Comparison of ENCODE assay signal across 19 cellular contexts in the genomic region with DNA sequence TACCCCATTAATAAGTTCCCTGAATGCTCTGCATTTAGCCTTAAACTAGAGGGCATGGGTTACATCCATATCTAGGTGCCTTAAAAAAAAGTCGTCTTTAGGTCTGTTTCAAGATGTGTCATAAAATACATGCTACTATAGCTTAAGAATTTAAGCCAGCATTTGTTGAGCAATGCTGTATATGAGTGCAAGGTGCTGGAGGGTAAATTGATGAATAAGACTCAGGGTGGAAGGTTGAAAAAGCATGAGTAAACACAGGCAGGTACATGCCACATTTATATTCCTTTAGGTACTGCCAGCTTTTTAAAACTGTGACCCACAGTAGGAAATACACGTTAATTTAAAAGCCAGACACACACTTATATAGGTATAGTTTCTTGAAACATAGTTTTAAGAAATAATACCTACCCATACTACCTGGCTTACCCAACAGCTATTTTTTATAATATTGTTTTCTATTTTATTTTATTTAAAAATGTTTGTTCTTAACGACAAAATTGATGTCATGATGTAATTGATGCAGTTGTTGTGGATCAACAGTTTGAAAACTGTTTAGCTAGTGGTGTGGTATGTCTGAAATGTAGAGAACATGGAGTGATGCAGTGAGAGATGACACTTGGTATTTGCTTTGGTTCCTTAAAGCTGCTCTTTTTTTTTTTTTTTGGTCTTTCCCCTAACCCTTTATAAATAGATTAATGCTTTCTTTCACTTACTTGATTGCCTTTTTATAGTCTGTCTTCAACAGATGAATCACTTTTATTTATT. TPM values are rescaled to one million over a fixed set of nuclear protein-coding genes. Genes with fewer than 3 reads are reported as not detected.
A peak's percentile ranks its signal among the peaks of the same experiment; 100 is the strongest.
DNase-seq lines count a peak whose midpoint lies in the region; ATAC-seq and TF ChIP-seq lines count a peak whose summit lies in the region.
"Had no signal": no experiment of that assay in that cellular context is flagged by ENCODE, and none has a peak within 500 bp of the region (broad histone marks: within the 10 kb centered on the region; RNA-seq: fewer than 3 reads in every experiment).

No MANE protein-coding gene starts in this region.

- H3K9me3 ChIP-seq in iPS-20b (ENCODE audit: insufficient read depth, low read depth, low read length) (no peaks in the 10 kb centered on the region), esophagus muscularis mucosa (no peaks in the 10 kb centered on the region), left lung (no peaks in the 10 kb centered on the region)
- H3K9me3 ChIP-seq: prostate gland, vagina had no signal

- no peak for TF ChIP-seq CTCF in natural killer cell (IDR thresholded peaks at IDR 0.05)
- no peak for TF ChIP-seq CTCF in WTC11 (IDR thresholded peaks at IDR 0.05)
- no peak for TF ChIP-seq CTCF in esophagus muscularis mucosa (IDR thresholded peaks at IDR 0.05)
- TF ChIP-seq CTCF in left lung (IDR thresholded peaks at IDR 0.05), result no peak

- no peaks in the 10 kb centered on the region for H3K36me3 Mint-ChIP-seq in natural killer cell
- peaks cover 5% of the 10 kb centered on the region for H3K36me3 Mint-ChIP-seq in natural killer cell treated with Interleukin-12 subunit alpha and Interleukin-12 subunit beta and Interleukin-15 and Interleukin-18, amount 100 ng/mL, for 72 hours
- peaks cover 35% of the 10 kb centered on the region for H3K36me3 Mint-ChIP-seq in WTC11

- H3K27me3 ChIP-seq in iPS-20b (ENCODE audit: insufficient read depth, low read length) (no peaks in the 10 kb centered on the region), esophagus muscularis mucosa (no peaks in the 10 kb centered on the region), left lung (no peaks in the 10 kb centered on the region)
- H3K27me3 ChIP-seq: vagina had no signal

- no peak overlapping the region for H3K27ac ChIP-seq in iPS-20b (ENCODE audit: low read length)
- H3K27ac ChIP-seq in esophagus muscularis mucosa (replicated peaks in 1 of 4), result no peak overlapping the region
- no peak overlapping the region for H3K27ac ChIP-seq in left lung
- H3K27ac ChIP-seq: prostate gland, vagina had no signal

- H3K36me3 ChIP-seq in iPS-20b (ENCODE audit: insufficient read depth, low read depth, low read length) (peaks cover 58% of the 10 kb centered on the region), esophagus muscularis mucosa (peaks cover 2 to 24% (median 11%) of the 10 kb centered on the region in 4 donors), left lung (peaks cover 0 to 32% of the 10 kb centered on the region in 2 donors)
- H3K36me3 ChIP-seq: prostate gland had no signal

- peaks cover 15% of the 10 kb centered on the region for H3K4me1 ChIP-seq in iPS-20b (ENCODE audit: insufficient read depth, low read length)
- H3K4me1 ChIP-seq in esophagus muscularis mucosa, result peaks cover 12 to 21% (median 18%) of the 10 kb centered on the region in 4 donors
- H3K4me1 ChIP-seq in left lung, result peaks cover 0 to 42% of the 10 kb centered on the region in 2 donors

- no peaks in the 10 kb centered on the region for H3K27me3 Mint-ChIP-seq in natural killer cell (ENCODE audit: low read depth in 2 of 2)
- no peaks in the 10 kb centered on the region for H3K27me3 Mint-ChIP-seq in natural killer cell treated with Interleukin-12 subunit alpha and Interleukin-12 subunit beta and Interleukin-15 and Interleukin-18, amount 100 ng/mL, for 72 hours
- H3K27me3 Mint-ChIP-seq in WTC11 (ENCODE audit: low read depth), result no peaks in the 10 kb centered on the region
- H3K27me3 Mint-ChIP-seq: memory B cell, T-helper 17 cell had no signal

- WGBS in esophagus muscularis mucosa, result 81% methylated on average over 3 of the region's 3 CpGs

- H3K27ac Mint-ChIP-seq in natural killer cell (peak overlapping the region; percentile 14 to 54), WTC11 (peak overlapping the region; percentile 71; the same call in 1 of the 2 replicates)
- H3K27ac Mint-ChIP-seq in natural killer cell treated with Interleukin-12 subunit alpha and Interleukin-12 subunit beta and Interleukin-15 and Interleukin-18, amount 100 ng/mL, for 72 hours, result no peak overlapping the region
- H3K27ac Mint-ChIP-seq: memory B cell; stimulated activated effector memory CD8-positive, alpha-beta T cell treated with anti-CD3 and anti-CD28 coated beads, Interleukin-12 subunit alpha, Interleukin-12 subunit beta, amount 100 ng/mL, for 72 hours; T-helper 17 cell had no signal

- H3K4me1 Mint-ChIP-seq in natural killer cell (peaks cover 19 to 29% of the 10 kb centered on the region in 2 donors), WTC11 (peaks cover 28% of the 10 kb centered on the region)
- peaks cover 18 to 26% of the 10 kb centered on the region in 2 donors for H3K4me1 Mint-ChIP-seq in natural killer cell treated with Interleukin-12 subunit alpha and Interleukin-12 subunit beta and Interleukin-15 and Interleukin-18, amount 100 ng/mL, for 72 hours (ENCODE audit: low read depth in 2 of 2)

- intact Hi-C loops in natural killer cell (cut with micrococcal nuclease) (no loop called here), esophagus muscularis mucosa (cut with DNase I) (no loop called here), left lung (cut with DNase I) (no loop called here)

- POLR2A ChIA-PET in WTC11 (lab: Charles Lee), result interaction anchor here (0.5 kb wide), 1 partner anchor 193 kb away, joined by 3 read pairs; no protein-coding TSS in a partner anchor

- TF ChIP-seq EP300 in esophagus muscularis mucosa (IDR thresholded peaks at IDR 0.05), result no peak

- TF ChIP-seq POLR2A in esophagus muscularis mucosa (IDR thresholded peaks at IDR 0.05; ENCODE audit: low read depth), result no peak

- H3K4me3 Mint-ChIP-seq in natural killer cell, result no peak overlapping the region
- no peak overlapping the region for H3K4me3 Mint-ChIP-seq in natural killer cell treated with Interleukin-12 subunit alpha and Interleukin-12 subunit beta and Interleukin-15 and Interleukin-18, amount 100 ng/mL, for 72 hours
- no peak overlapping the region for H3K4me3 Mint-ChIP-seq in WTC11
- H3K4me3 Mint-ChIP-seq: memory B cell; stimulated activated effector memory CD8-positive, alpha-beta T cell treated with anti-CD3 and anti-CD28 coated beads, Interleukin-12 subunit alpha, Interleukin-12 subunit beta, amount 100 ng/mL, for 72 hours; T-helper 17 cell had no signal

- no peak overlapping the region for H3K9ac ChIP-seq in iPS-20b (ENCODE audit: low read depth, low read length)

- CTCF ChIA-PET in WTC11 (lab: Charles Lee), result no interaction called here

- ATAC-seq in natural killer cell (no peak), WTC11 (no peak), GM21528 (IDR thresholded peaks at IDR 0.05; ENCODE audit: low FRiP score, unreplicated experiment) (no peak), left lung (no peak)
- no peak for ATAC-seq in natural killer cell treated with Interleukin-12 subunit alpha and Interleukin-12 subunit beta and Interleukin-15 and Interleukin-18, amount 100 ng/mL, for 72 hours
- ATAC-seq: stimulated activated effector memory CD8-positive, alpha-beta T cell treated with anti-CD3 and anti-CD28 coated beads, Interleukin-12 subunit alpha, Interleukin-12 subunit beta, amount 100 ng/mL, for 72 hours; T-helper 17 cell had no signal

- DNase-seq in natural killer cell (no peak), WTC11 (ENCODE audit: low spot score) (no peak), esophagus muscularis mucosa (ENCODE audit: extremely low spot score) (no peak), left lung (no peak), activated gamma-delta T cell treated with Interleukin-2 at 50 U/mL for 16 hours (no peak)
- DNase-seq in natural killer cell treated with Interleukin-12 subunit alpha and Interleukin-12 subunit beta and Interleukin-15 and Interleukin-18, amount 100 ng/mL, for 72 hours (ENCODE audit: low spot score), result no peak
- DNase-seq: activated CD4-positive, alpha-beta T cell treated with anti-CD3 and anti-CD28 coated beads, Interleukin-2, amount 50 U/mL, for 1 hour; activated gamma-delta T cell; caudate nucleus; DMS53; H7; stimulated activated CD4-positive, alpha-beta T cell treated with anti-CD3 and anti-CD28 coated beads, Interleukin-4, amount 100 ng/mL, for 1 hour; T-helper 17 cell had no signal

- H3K4me3 ChIP-seq in iPS-20b (ENCODE audit: low read length) (peak overlapping the region; percentile 57; the same call in 1 of the 2 replicates), esophagus muscularis mucosa (no peak overlapping the region), left lung (no peak overlapping the region)
- H3K4me3 ChIP-seq: prostate gland, vagina had no signal

- H3K9me3 Mint-ChIP-seq in natural killer cell, result no peaks in the 10 kb centered on the region
- H3K9me3 Mint-ChIP-seq in natural killer cell treated with Interleukin-12 subunit alpha and Interleukin-12 subunit beta and Interleukin-15 and Interleukin-18, amount 100 ng/mL, for 72 hours, result no peaks in the 10 kb centered on the region
- H3K9me3 Mint-ChIP-seq in WTC11, result no peaks in the 10 kb centered on the region
- H3K9me3 Mint-ChIP-seq: memory B cell; stimulated activated effector memory CD8-positive, alpha-beta T cell treated with anti-CD3 and anti-CD28 coated beads, Interleukin-12 subunit alpha, Interleukin-12 subunit beta, amount 100 ng/mL, for 72 hours had no signal

TF ChIP-seq in WTC11, 78 proteins besides CTCF, POLR2A, EP300 and RAD21 (continues in another document):
- TF ChIP-seq SOX15 (CRISPR knock-in tag; IDR thresholded peaks at IDR 0.05), result no peak
- TF ChIP-seq, protein P1, sequence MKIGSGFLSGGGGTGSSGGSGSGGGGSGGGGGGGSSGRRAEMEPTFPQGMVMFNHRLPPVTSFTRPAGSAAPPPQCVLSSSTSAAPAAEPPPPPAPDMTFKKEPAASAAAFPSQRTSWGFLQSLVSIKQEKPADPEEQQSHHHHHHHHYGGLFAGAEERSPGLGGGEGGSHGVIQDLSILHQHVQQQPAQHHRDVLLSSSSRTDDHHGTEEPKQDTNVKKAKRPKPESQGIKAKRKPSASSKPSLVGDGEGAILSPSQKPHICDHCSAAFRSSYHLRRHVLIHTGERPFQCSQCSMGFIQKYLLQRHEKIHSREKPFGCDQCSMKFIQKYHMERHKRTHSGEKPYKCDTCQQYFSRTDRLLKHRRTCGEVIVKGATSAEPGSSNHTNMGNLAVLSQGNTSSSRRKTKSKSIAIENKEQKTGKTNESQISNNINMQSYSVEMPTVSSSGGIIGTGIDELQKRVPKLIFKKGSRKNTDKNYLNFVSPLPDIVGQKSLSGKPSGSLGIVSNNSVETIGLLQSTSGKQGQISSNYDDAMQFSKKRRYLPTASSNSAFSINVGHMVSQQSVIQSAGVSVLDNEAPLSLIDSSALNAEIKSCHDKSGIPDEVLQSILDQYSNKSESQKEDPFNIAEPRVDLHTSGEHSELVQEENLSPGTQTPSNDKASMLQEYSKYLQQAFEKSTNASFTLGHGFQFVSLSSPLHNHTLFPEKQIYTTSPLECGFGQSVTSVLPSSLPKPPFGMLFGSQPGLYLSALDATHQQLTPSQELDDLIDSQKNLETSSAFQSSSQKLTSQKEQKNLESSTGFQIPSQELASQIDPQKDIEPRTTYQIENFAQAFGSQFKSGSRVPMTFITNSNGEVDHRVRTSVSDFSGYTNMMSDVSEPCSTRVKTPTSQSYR (CRISPR knock-in tag; IDR thresholded peaks at IDR 0.05), result no peak
- no peak for TF ChIP-seq ESRRA (CRISPR knock-in tag; IDR thresholded peaks at IDR 0.05; ENCODE audit: borderline replicate concordance)

RNA-seq across cellular contexts. Expression of gene HMGCR, which starts 3.9 kb away (rescaled TPM):
- total RNA-seq in natural killer cell (10 to 100 TPM; 44.2 to 89.5 (median 62.6) TPM), WTC11 (2021) (137 to 153 TPM (median 145 TPM) in 3 replicates), esophagus muscularis mucosa (10 to 100 TPM in 2 of 4 donors, 1 to 10 TPM in 2; 9.6 to 17.4 (median 12.6) TPM), left lung (100 to 1,000 TPM in 1 of 2 donors, 10 to 100 TPM in 1; 77.2 to 166 TPM)
- 100 to 1,000 TPM in 1 of 2 donors, 10 to 100 TPM in 1; 78.5 to 110 TPM for total RNA-seq in natural killer cell treated with Interleukin-12 subunit alpha and Interleukin-12 subunit beta and Interleukin-15 and Interleukin-18, amount 100 ng/mL, for 72 hours

Comparison
In these comparisons a context has a peak if more than half of its experiments do, and no peak if none do; other contexts are left out.
1. H3K27ac Mint-ChIP-seq: peak in natural killer cell (2 of 2) and WTC11 (single experiment); none in natural killer cell treated with Interleukin-12 subunit alpha and Interleukin-12 subunit beta and Interleukin-15 and Interleukin-18, amount 100 ng/mL, for 72 hours (0 of 2).